Comparison of ENCODE assay signal across 8 cellular contexts in the genomic region with DNA sequence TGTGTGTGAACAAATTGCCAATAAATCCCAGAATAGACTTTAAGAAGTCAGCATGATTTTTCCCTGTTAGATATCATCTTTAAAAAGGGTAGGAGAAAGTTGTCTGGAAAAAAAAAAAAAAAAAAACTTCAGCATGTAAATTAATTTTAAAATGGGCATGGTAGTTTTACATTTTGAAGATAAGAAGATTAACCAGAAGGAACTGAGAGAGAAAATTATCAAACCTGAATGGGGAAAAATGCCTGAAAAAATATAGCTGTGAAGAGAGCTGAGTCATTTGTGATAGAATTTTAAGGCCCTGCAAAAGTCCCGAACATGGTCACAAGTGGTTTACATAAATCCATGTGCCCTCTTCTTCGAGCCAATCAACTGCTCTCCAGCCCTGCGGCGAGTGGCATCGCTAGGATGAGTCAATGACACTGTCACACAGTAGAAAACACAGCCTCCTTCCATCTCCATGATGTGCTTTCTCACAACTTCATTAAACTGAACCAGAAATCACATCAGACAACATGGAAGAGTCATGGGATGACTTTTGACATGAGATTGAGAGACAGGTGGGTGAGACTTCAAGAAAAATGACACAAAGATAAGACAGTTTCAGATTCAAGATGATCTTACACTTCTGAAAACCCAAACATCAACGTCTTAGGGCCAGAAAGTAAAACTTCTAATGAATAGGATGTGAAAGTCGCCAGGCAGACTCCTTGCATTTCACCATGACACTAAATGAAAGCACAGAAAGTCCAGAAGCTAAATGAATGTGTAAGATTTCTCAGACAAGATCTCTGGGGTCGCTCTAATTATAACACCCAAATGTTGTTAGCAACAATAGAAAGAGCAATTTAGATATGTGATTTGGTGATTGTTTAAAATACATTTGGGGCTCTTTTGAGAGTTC.
A peak's percentile ranks its signal among the peaks of the same experiment; 100 is the strongest.
DNase-seq lines count a peak whose midpoint lies in the region; ATAC-seq and TF ChIP-seq lines count a peak whose summit lies in the region.

No MANE protein-coding gene starts in this region.

- POLR2A ChIA-PET in PC-3 (lab: Charles Lee; ENCODE audit: unreplicated experiment), result no interaction called here

- BruUV-seq in PC-3 (replicated peaks; lab: Mats Ljungman, UMichigan), result no TSS peak

- H3K4me3 Mint-ChIP-seq in activated T-helper 1 cell treated with anti-CD3 and anti-CD28 coated beads, Interleukin-12 subunit alpha, Interleukin-12 subunit beta, Interleukin-2, Interleukin-4 antibody, amounts not matched to agents 30 ng/mL and 10 ng/mL and 1 ng/mL, durations not matched to agents 14 hours and 24 hours and 36 hours, result peak overlapping the region; percentile 1

- H3K27ac ChIP-seq in PC-3 (ENCODE audit: low read length), result no peak overlapping the region

- no peaks in the 10 kb centered on the region for H3K36me3 ChIP-seq in PC-3 (ENCODE audit: low read depth, low read length)
- H3K36me3 ChIP-seq in mucosa of descending colon (ENCODE audit: low read depth), result no peaks in the 10 kb centered on the region

- H3K9me2 ChIP-seq in PC-3 (replicated peaks; ENCODE audit: low read length), result no peaks in the 10 kb centered on the region

- H4K20me1 ChIP-seq in PC-3 (ENCODE audit: low read length), result no peaks in the 10 kb centered on the region

- CTCF ChIA-PET in PC-3 (lab: Charles Lee), result no interaction called here

- no peaks in the 10 kb centered on the region for H3K79me2 ChIP-seq in PC-3 (ENCODE audit: low read length)

- H3K4me1 ChIP-seq in PC-3 (ENCODE audit: insufficient read depth, low read length), result peaks cover 12% of the 10 kb centered on the region
- peaks cover 22% of the 10 kb centered on the region for H3K4me1 ChIP-seq in mucosa of descending colon (ENCODE audit: low read depth)

- H3K4me3 ChIP-seq in PC-3 (ENCODE audit: low read length) (no peak overlapping the region), mucosa of descending colon (no peak overlapping the region), foreskin fibroblast (ENCODE audit: low read depth in 1 of 2, low read length in 2 of 2) (no peak overlapping the region)

- no peaks in the 10 kb centered on the region for H3K27me3 ChIP-seq in PC-3 (ENCODE audit: low read length)

- H2AFZ ChIP-seq in PC-3 (ENCODE audit: low read length), result no peak overlapping the region

- DNase-seq in activated T-cell treated with anti-CD3 and anti-CD28 coated beads for 24 hours (ENCODE audit: low read depth) (peak; percentile 71), PC-3 (no peak), mucosa of descending colon (no peak), foreskin fibroblast (no peak)
- no peak for DNase-seq in activated T-cell treated with anti-CD3 and anti-CD28 coated beads, Interleukin-2, amount 50 U/mL, for 1 hour
- DNase-seq in activated T-helper 1 cell treated with anti-CD3 and anti-CD28 coated beads, Interleukin-12 subunit alpha, Interleukin-12 subunit beta, Interleukin-2, Interleukin-4 antibody, amounts not matched to agents 30 ng/mL and 10 ng/mL and 1 ng/mL, durations not matched to agents 14 hours and 24 hours and 36 hours (ENCODE audit: low spot score), result peak; percentile 49
- DNase-seq in stimulated activated CD8-positive, alpha-beta memory T cell treated with anti-CD3 and anti-CD28 coated beads, Interleukin-7, amount 100 ng/mL, for 4 hours (ENCODE audit: low read depth in 2 of 2), result peak; percentile 21 to 27

- intact Hi-C loops in activated T-helper 1 cell treated with anti-CD3 and anti-CD28 coated beads, Interleukin-12 subunit alpha, Interleukin-12 subunit beta, Interleukin-2, Interleukin-4 antibody, amounts not matched to agents 30 ng/mL and 10 ng/mL and 1 ng/mL, durations not matched to agents 14 hours and 24 hours and 36 hours (cut with micrococcal nuclease), result loop anchor here (1.0 to 5.0 kb wide), 25 partner anchors 24 to 972 kb away; no protein-coding TSS in a partner anchor
- intact Hi-C loops in PC-3 (cut with micrococcal nuclease), result no loop called here
- intact Hi-C loops in mucosa of descending colon (cut with DNase I, micrococcal nuclease), result no loop called here

- no peaks in the 10 kb centered on the region for H3F3A ChIP-seq in PC-3 (ENCODE audit: low read length, unreplicated experiment)

- peaks cover 19% of the 10 kb centered on the region for H3K4me1 Mint-ChIP-seq in activated T-helper 1 cell treated with anti-CD3 and anti-CD28 coated beads, Interleukin-12 subunit alpha, Interleukin-12 subunit beta, Interleukin-2, Interleukin-4 antibody, amounts not matched to agents 30 ng/mL and 10 ng/mL and 1 ng/mL, durations not matched to agents 14 hours and 24 hours and 36 hours (ENCODE audit: low read depth)

- H3K27ac Mint-ChIP-seq in activated T-helper 1 cell treated with anti-CD3 and anti-CD28 coated beads, Interleukin-12 subunit alpha, Interleukin-12 subunit beta, Interleukin-2, Interleukin-4 antibody, amounts not matched to agents 30 ng/mL and 10 ng/mL and 1 ng/mL, durations not matched to agents 14 hours and 24 hours and 36 hours, result peak overlapping the region; percentile 80

- peaks cover 15% of the 10 kb centered on the region for H3K27me3 Mint-ChIP-seq in activated T-helper 1 cell treated with anti-CD3 and anti-CD28 coated beads, Interleukin-12 subunit alpha, Interleukin-12 subunit beta, Interleukin-2, Interleukin-4 antibody, amounts not matched to agents 30 ng/mL and 10 ng/mL and 1 ng/mL, durations not matched to agents 14 hours and 24 hours and 36 hours (ENCODE audit: insufficient read depth)

- ATAC-seq in HG03432 (IDR thresholded peaks at IDR 0.05; ENCODE audit: unreplicated experiment) (peak; percentile 89), PC-3 (no peak), mucosa of descending colon (no peak)

- no peaks in the 10 kb centered on the region for H3K9me3 Mint-ChIP-seq in activated T-helper 1 cell treated with anti-CD3 and anti-CD28 coated beads, Interleukin-12 subunit alpha, Interleukin-12 subunit beta, Interleukin-2, Interleukin-4 antibody, amounts not matched to agents 30 ng/mL and 10 ng/mL and 1 ng/mL, durations not matched to agents 14 hours and 24 hours and 36 hours

- H3K4me2 ChIP-seq in PC-3 (ENCODE audit: low read length), result no peak overlapping the region

- H3K9me3 ChIP-seq in PC-3 (ENCODE audit: low read length), result no peaks in the 10 kb centered on the region
- H3K9me3 ChIP-seq in mucosa of descending colon, result no peaks in the 10 kb centered on the region

- TF ChIP-seq CTCF in PC-3 (conservative IDR thresholded peaks at IDR 0.05; ENCODE audit: low read depth, low read length) (no peak), mucosa of descending colon (IDR thresholded peaks at IDR 0.05) (no peak), foreskin fibroblast (IDR thresholded peaks at IDR 0.05; ENCODE audit: low read depth, low read length) (no peak)

- no peaks in the 10 kb centered on the region for H3K36me3 Mint-ChIP-seq in activated T-helper 1 cell treated with anti-CD3 and anti-CD28 coated beads, Interleukin-12 subunit alpha, Interleukin-12 subunit beta, Interleukin-2, Interleukin-4 antibody, amounts not matched to agents 30 ng/mL and 10 ng/mL and 1 ng/mL, durations not matched to agents 14 hours and 24 hours and 36 hours (ENCODE audit: low read depth)

- no peak overlapping the region for H3K9ac ChIP-seq in PC-3 (ENCODE audit: low read length)

Comparison
In these comparisons a context has a peak if more than half of its experiments do, and no peak if none do; other contexts are left out.
1. DNase-seq: peak in activated T-cell treated with anti-CD3 and anti-CD28 coated beads for 24 hours (single experiment), activated T-helper 1 cell treated with anti-CD3 and anti-CD28 coated beads, Interleukin-12 subunit alpha, Interleukin-12 subunit beta, Interleukin-2, Interleukin-4 antibody, amounts not matched to agents 30 ng/mL and 10 ng/mL and 1 ng/mL, durations not matched to agents 14 hours and 24 hours and 36 hours (single experiment) and stimulated activated CD8-positive, alpha-beta memory T cell treated with anti-CD3 and anti-CD28 coated beads, Interleukin-7, amount 100 ng/mL, for 4 hours (2 of 2); none in activated T-cell treated with anti-CD3 and anti-CD28 coated beads, Interleukin-2, amount 50 U/mL, for 1 hour (single experiment), PC-3 (single experiment), mucosa of descending colon (0 of 3) and foreskin fibroblast (0 of 2).